Comparison of ENCODE assay signal across 1 cellular context in the genomic region with DNA sequence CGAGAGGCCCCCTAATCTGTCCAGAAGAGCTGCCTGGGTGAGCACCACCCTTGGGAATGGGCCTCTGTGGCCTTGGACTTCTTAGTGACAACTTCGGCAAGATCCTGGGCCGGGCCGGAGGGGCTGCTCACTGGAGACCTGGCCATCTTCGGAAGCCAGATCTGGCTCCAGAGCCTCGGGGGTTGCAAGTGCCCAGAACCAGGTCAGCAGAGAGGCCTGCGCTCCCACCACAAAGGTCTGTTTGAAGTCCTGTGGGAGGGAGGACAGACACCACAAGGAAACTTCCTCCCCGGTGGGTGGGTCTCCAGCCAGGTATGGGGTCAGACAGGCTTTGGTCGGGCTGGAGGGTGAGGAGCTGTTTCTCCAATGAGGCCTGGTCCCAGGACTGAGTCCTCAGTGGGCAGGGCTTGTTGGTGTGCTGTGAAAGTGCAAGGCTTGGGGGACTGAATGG.
TF ChIP-seq lines count a peak whose summit lies in the region.

No MANE protein-coding gene starts in this region.

TF ChIP-seq in WTC11, 78 proteins besides CTCF, POLR2A, EP300 and RAD21 (continued from another document):
- TF ChIP-seq ZNF532 (CRISPR knock-in tag; IDR thresholded peaks at IDR 0.05; ENCODE audit: borderline replicate concordance) (no peak), ZNF121 (CRISPR knock-in tag; IDR thresholded peaks at IDR 0.05) (no peak), MYBL2 (CRISPR knock-in tag; IDR thresholded peaks at IDR 0.05) (no peak), TEAD4 (CRISPR knock-in tag; IDR thresholded peaks at IDR 0.05) (no peak), ZMAT4 (CRISPR knock-in tag; IDR thresholded peaks at IDR 0.05) (no peak), ZNF317 (CRISPR knock-in tag; IDR thresholded peaks at IDR 0.05; ENCODE audit: borderline replicate concordance, low read depth) (no peak), EMX1 (CRISPR knock-in tag; IDR thresholded peaks at IDR 0.05) (no peak), KAT7 (CRISPR knock-in tag; IDR thresholded peaks at IDR 0.05; ENCODE audit: borderline replicate concordance) (no peak), ATF1 (CRISPR knock-in tag; IDR thresholded peaks at IDR 0.05) (no peak)
- TF ChIP-seq, protein P1, sequence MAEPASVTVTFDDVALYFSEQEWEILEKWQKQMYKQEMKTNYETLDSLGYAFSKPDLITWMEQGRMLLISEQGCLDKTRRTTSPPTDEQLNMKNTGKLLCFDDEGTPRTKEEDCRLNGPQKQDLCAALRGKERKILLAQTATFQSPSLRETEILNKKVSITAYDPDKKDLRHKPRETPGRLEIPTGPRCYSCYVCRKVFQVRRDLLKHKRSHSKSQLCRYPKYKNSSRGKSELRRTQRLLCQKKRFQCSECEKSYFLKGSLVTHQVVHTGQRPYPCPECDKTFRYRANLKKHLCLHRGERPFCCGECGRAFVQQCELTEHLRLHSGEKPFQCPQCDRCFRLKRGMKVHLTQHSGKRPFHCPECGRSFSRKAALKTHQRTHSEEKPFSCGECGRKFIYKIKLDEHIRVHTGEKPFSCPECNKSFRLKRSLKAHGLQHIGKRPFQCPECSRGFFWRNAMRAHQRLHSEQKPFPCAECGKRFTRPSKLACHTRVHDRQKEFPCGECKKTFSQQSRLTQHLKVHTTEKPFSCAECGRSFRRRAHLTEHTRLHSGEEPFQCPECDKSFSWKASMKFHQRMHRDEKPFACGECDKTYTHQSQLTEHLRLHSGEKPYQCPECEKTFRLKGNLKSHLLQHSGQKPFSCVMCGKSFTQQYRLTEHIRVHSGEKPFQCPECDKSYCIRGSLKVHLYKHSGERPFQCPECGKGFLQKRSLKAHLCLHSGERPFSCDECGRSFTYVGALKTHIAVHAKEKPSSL (CRISPR knock-in tag; conservative IDR thresholded peaks at IDR 0.05), result no peak
- TF ChIP-seq, protein P2, sequence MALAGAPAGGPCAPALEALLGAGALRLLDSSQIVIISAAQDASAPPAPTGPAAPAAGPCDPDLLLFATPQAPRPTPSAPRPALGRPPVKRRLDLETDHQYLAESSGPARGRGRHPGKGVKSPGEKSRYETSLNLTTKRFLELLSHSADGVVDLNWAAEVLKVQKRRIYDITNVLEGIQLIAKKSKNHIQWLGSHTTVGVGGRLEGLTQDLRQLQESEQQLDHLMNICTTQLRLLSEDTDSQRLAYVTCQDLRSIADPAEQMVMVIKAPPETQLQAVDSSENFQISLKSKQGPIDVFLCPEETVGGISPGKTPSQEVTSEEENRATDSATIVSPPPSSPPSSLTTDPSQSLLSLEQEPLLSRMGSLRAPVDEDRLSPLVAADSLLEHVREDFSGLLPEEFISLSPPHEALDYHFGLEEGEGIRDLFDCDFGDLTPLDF (CRISPR knock-in tag; IDR thresholded peaks at IDR 0.05), result no peak
